In the genomic region with DNA sequence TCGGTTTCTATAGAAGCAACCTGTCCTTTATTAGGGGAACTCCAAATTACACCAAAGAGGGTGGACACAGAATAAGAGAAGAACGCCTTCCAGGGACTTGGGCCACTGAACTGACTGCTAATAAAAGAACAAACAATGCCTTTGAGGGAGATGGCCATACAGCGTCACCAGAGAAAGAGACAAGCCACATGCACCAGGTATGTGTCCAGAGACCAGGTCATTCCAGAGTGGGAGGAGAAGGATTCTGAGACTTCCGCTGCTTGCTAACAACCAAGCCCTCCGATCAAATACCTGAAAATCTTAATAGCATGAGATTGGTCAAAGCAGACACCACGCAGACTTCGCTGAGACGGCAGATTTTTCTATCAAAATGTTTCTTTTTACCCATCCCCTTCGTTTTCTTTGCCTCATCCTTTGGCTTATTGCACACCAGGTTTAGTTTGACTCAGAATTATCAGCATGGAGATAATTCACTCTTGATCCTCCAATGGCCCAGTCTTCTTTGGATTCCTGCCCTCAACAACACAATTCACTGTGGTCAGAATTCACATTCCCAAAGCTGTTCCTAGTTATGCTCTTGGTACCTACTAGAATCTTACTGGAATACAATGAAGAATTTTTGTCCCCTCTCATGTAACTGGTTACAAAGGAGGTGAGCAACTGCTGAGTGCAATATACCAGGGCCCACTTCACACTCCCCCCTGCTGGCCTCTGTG, we compare ENCODE assay signal across 16 cellular contexts.
DNase-seq lines count a peak whose midpoint lies in the region; ATAC-seq, FAIRE-seq and TF ChIP-seq lines count a peak whose summit lies in the region.
"Had no signal": no experiment of that assay in that cellular context is flagged by ENCODE, and none has a peak within 500 bp of the region (broad histone marks: within the 10 kb centered on the region; RNA-seq: fewer than 3 reads in every experiment).

No MANE protein-coding gene starts in this region.

- intact Hi-C loops in HepG2 (cut with micrococcal nuclease; ENCODE audit: unreplicated experiment), result no loop called here

- POLR2A ChIA-PET in HepG2 (lab: Yijun Ruan, JAX), result no interaction called here

- TF ChIP-seq EP300 in HepG2 (IDR thresholded peaks at IDR 0.05; ENCODE audit: low read depth in 2 of 2, low read length in 2 of 2) (no peak), HepG2 (CRISPR knock-in tag; IDR thresholded peaks at IDR 0.05; ENCODE audit: borderline replicate concordance) (no peak)

- WGBS in HepG2 (ENCODE audit: low lambda C conversion rate), result 83% methylated on average over 9 of the region's 9 CpGs

- H3K36me3 ChIP-seq in HepG2 (replicated peaks in 1 of 2; ENCODE audit: control insufficient read depth in 1 of 2, insufficient read depth in 2 of 2, low read length in 2 of 2), result no peaks in the 10 kb centered on the region

- H3K9me3 ChIP-seq in HepG2 (ENCODE audit: low read length), result no peaks in the 10 kb centered on the region

- TF ChIP-seq CTCF in HepG2 (CRISPR knock-in tag; IDR thresholded peaks at IDR 0.05), result no peak

- no TSS peak for BruUV-seq in HepG2 (replicated peaks; lab: Mats Ljungman, UMichigan)

- DNase-seq in AG20443 (ENCODE audit: low spot score) (peak; percentile 32), HepG2 (ENCODE audit: low spot score) (no peak), substantia nigra (lab: John Stamatoyannopoulos, UW) (no peak), NCI-H526 treated with DMSO at 0.1 percent for 48 hours (lab: John Stamatoyannopoulos, UW) (no peak), COR-L47 (lab: John Stamatoyannopoulos, UW) (no peak)
- DNase-seq in stimulated activated naive B cell treated with anti-CD40 and anti-IgM and Interleukin-4, amounts not matched to agents 10 μg/mL and 1 μg/mL and 100 μg/mL, for 72 hours, result no peak
- DNase-seq: glutamatergic neuron; NCI-H1436 treated with DMSO at 0.1 percent for 48 hours; NCI-H2227 treated with DMSO at 0.1 percent for 48 hours; NK-92 treated with Interleukin-12 subunit alpha and Interleukin-12 subunit beta, amount 100 ng/mL, for 24 hours; T-helper 1 cell had no signal

- H3K9me3 Mint-ChIP-seq in stimulated activated naive B cell treated with anti-CD40 and anti-IgM and Interleukin-4, amounts not matched to agents 10 μg/mL and 1 μg/mL and 100 μg/mL, for 72 hours, result no peaks in the 10 kb centered on the region
- H3K9me3 Mint-ChIP-seq: activated T-helper 17 cell treated with anti-CD3 and anti-CD28 coated beads, Interleukin-2, amount 50 U/mL, for 72 hours had no signal

- H3K27me3 Mint-ChIP-seq in stimulated activated naive B cell treated with anti-CD40 and anti-IgM and Interleukin-4, amounts not matched to agents 10 μg/mL and 1 μg/mL and 100 μg/mL, for 72 hours, result peaks cover 0 to 5% of the 10 kb centered on the region in 2 donors
- H3K27me3 Mint-ChIP-seq: activated T-helper 17 cell treated with anti-CD3 and anti-CD28 coated beads, Interleukin-2, amount 50 U/mL, for 72 hours had no signal

- CTCF ChIA-PET in HepG2 (lab: Yijun Ruan, JAX; ENCODE audit: low intra/inter-chr PET ratio, low total read pairs), result no interaction called here

- no peak for FAIRE-seq in HepG2 (lab: Jason Lieb, UNC)
- FAIRE-seq: colon, GM12891 had no signal

- no peak for TF ChIP-seq POLR2A in HepG2 (IDR thresholded peaks at IDR 0.05; ENCODE audit: insufficient read depth in 1 of 2, low read depth in 2 of 2, low read length in 2 of 2)

- H3K4me3 Mint-ChIP-seq in stimulated activated naive B cell treated with anti-CD40 and anti-IgM and Interleukin-4, amounts not matched to agents 10 μg/mL and 1 μg/mL and 100 μg/mL, for 72 hours, result no peak overlapping the region
- H3K4me3 Mint-ChIP-seq: activated T-helper 17 cell treated with anti-CD3 and anti-CD28 coated beads, Interleukin-2, amount 50 U/mL, for 72 hours had no signal

- no peak overlapping the region for H3K4me3 ChIP-seq in HepG2 (replicated peaks in 1 of 3; ENCODE audit: insufficient read depth in 1 of 3, low read depth in 2 of 3, low read length in 3 of 3)

- no peak overlapping the region for H3K4me2 ChIP-seq in HepG2 (ENCODE audit: low read depth, low read length)

- ATAC-seq in HepG2, result no peak
- no peak for ATAC-seq in GM21423 (IDR thresholded peaks at IDR 0.05; ENCODE audit: unreplicated experiment)
- ATAC-seq in stimulated activated naive B cell treated with anti-CD40 and anti-IgM and Interleukin-4, amounts not matched to agents 10 μg/mL and 1 μg/mL and 100 μg/mL, for 72 hours (replicated peaks), result no peak
- ATAC-seq: activated T-helper 17 cell treated with anti-CD3 and anti-CD28 coated beads, Interleukin-2, amount 50 U/mL, for 72 hours had no signal

- H3K27ac ChIP-seq in angular gyrus (ENCODE audit: low read depth, low read length), result peak overlapping the region; percentile 47
- no peak overlapping the region for H3K27ac ChIP-seq in HepG2 (ENCODE audit: extremely low read length, insufficient read depth, low read length)
- peak overlapping the region; percentile 82 for H3K27ac ChIP-seq in substantia nigra (ENCODE audit: low read depth, low read length, poor library complexity, severe bottlenecking)

- no peaks in the 10 kb centered on the region for H3K79me2 ChIP-seq in HepG2 (ENCODE audit: insufficient read depth, low read length)

- H3K36me3 Mint-ChIP-seq in stimulated activated naive B cell treated with anti-CD40 and anti-IgM and Interleukin-4, amounts not matched to agents 10 μg/mL and 1 μg/mL and 100 μg/mL, for 72 hours, result no peaks in the 10 kb centered on the region

- peaks cover 8 to 11% of the 10 kb centered on the region in 2 donors for H3K4me1 Mint-ChIP-seq in stimulated activated naive B cell treated with anti-CD40 and anti-IgM and Interleukin-4, amounts not matched to agents 10 μg/mL and 1 μg/mL and 100 μg/mL, for 72 hours
- H3K4me1 Mint-ChIP-seq: activated T-helper 17 cell treated with anti-CD3 and anti-CD28 coated beads, Interleukin-2, amount 50 U/mL, for 72 hours had no signal

- no peaks in the 10 kb centered on the region for H4K20me1 ChIP-seq in HepG2 (ENCODE audit: insufficient read depth, low read length)

- no peak overlapping the region for H3K9ac ChIP-seq in HepG2 (ENCODE audit: insufficient read depth, low read depth, low read length)

- H3K4me1 ChIP-seq in HepG2 (ENCODE audit: insufficient read depth, low read length), result peaks cover 14% of the 10 kb centered on the region

- H3K27ac Mint-ChIP-seq in stimulated activated naive B cell treated with anti-CD40 and anti-IgM and Interleukin-4, amounts not matched to agents 10 μg/mL and 1 μg/mL and 100 μg/mL, for 72 hours, result no peak overlapping the region
- H3K27ac Mint-ChIP-seq: activated T-helper 17 cell treated with anti-CD3 and anti-CD28 coated beads, Interleukin-2, amount 50 U/mL, for 72 hours had no signal

- TF ChIP-seq RAD21 in HepG2 (CRISPR knock-in tag; IDR thresholded peaks at IDR 0.05), result no peak

- H2AFZ ChIP-seq in HepG2 (ENCODE audit: low read length), result no peak overlapping the region

- H3K27me3 ChIP-seq in HepG2 (ENCODE audit: control insufficient read depth in 1 of 2, insufficient read depth in 2 of 2, low read length in 2 of 2), result no peaks in the 10 kb centered on the region

- in situ Hi-C loops in HepG2 (cut with HindIII; ENCODE audit: extremely low pct_ligation_motif_present, low pct_unique_long_range_greater_than_20kb), result no loop called here

TF ChIP-seq in HepG2, 621 proteins besides CTCF, POLR2A, EP300 and RAD21:
- TF ChIP-seq ZNF225 (CRISPR knock-in tag; IDR thresholded peaks at IDR 0.05) (no peak), TARDBP (CRISPR knock-in tag; IDR thresholded peaks at IDR 0.05) (no peak), MAFK (conservative IDR thresholded peaks at IDR 0.05 in 1 of 2, IDR thresholded peaks at IDR 0.05 in 1 of 2; ENCODE audit: low read length in 2 of 2) (peak; percentile 31 to 64; a peak in 3 of 4 replicates), MAFF (IDR thresholded peaks at IDR 0.05; ENCODE audit: low read depth, low read length) (0 out of 2 replicates have a peak, but pooled peaks have one; percentile 37)
- TF ChIP-seq, protein P1, sequence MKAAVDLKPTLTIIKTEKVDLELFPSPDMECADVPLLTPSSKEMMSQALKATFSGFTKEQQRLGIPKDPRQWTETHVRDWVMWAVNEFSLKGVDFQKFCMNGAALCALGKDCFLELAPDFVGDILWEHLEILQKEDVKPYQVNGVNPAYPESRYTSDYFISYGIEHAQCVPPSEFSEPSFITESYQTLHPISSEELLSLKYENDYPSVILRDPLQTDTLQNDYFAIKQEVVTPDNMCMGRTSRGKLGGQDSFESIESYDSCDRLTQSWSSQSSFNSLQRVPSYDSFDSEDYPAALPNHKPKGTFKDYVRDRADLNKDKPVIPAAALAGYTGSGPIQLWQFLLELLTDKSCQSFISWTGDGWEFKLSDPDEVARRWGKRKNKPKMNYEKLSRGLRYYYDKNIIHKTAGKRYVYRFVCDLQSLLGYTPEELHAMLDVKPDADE (CRISPR knock-in tag; IDR thresholded peaks at IDR 0.05), result no peak
